Comparison of ENCODE assay signal across 10 cellular contexts in the genomic region with DNA sequence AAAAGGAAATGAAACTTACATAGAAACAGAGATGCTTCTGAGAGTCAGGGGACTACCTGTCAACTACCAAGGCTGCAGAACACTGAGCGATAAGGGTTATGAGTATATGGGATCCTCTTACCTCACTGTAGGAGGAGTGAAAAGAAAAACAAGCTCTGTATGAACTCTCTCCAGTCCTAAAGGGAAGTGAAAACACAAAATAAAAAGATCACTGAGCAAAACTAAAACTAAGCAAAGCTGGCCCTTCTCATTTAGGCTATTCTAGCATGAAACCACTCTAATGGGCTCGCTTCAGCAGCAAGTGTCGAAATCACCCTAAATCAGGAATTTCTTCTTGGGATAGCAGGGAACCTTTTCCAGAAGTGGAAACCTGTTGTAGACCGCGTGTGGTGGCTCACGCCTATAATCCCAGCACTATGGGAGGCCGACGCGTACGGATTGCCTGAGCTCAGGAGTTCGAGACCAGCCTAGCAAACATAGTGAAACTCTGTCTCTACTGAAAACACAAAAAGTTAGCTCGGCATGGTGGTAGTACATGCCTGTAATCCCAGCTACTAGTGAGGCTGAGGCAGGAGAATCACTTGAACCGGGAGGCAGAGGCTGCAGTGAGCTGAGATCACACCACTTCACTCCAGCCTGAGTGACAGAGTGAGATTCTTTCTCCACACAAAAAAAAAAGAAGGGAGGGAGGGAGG. TPM values are rescaled to one million over a fixed set of nuclear protein-coding genes. Genes with fewer than 3 reads are reported as not detected.
DNase-seq lines count a peak whose midpoint lies in the region; ATAC-seq and TF ChIP-seq lines count a peak whose summit lies in the region.
"Had no signal": no experiment of that assay in that cellular context is flagged by ENCODE, and none has a peak within 500 bp of the region (broad histone marks: within the 10 kb centered on the region; RNA-seq: fewer than 3 reads in every experiment).

No MANE protein-coding gene starts in this region.

- DNase-seq in GM06990 (ENCODE audit: extremely low read depth, insufficient read length) (peak; percentile 77), GM19238 (ENCODE audit: insufficient read length, low spot score) (peak; percentile 60), NCI-H2029 (lab: John Stamatoyannopoulos, UW) (no peak), KG1 (lab: John Stamatoyannopoulos, UW) (no peak), cerebellum (ENCODE audit: low spot score) (no peak), NCI-H1105 treated with DMSO at 0.1 percent for 48 hours (lab: John Stamatoyannopoulos, UW) (no peak)
- DNase-seq: amygdala had no signal

- no peak for TF ChIP-seq CTCF in GM06990 (IDR thresholded peaks at IDR 0.05; ENCODE audit: insufficient read depth, low read length, poor library complexity, severe bottlenecking)

- H3K36me3 ChIP-seq in GM06990 (ENCODE audit: control insufficient read depth, insufficient read depth, low read length) = peaks cover 17% of the 10 kb centered on the region

- ATAC-seq in HG02759 (IDR thresholded peaks at IDR 0.05; ENCODE audit: unreplicated experiment) (peak; percentile 94), HG03558 (IDR thresholded peaks at IDR 0.05; ENCODE audit: extremely low read depth, unreplicated experiment) (peak; percentile 99)

- no peaks in the 10 kb centered on the region for H3K27me3 ChIP-seq in GM06990 (replicated peaks; ENCODE audit: control insufficient read depth, insufficient read depth, low read length)

- peak overlapping the region; percentile 48 for H3K4me3 ChIP-seq in GM06990 (replicated peaks; ENCODE audit: low read depth, low read length)
- H3K4me3 ChIP-seq: HAP-1 had no signal

RNA-seq across cellular contexts. Expression of a gene that starts 27.0 kb away (rescaled TPM):
- total RNA-seq in cerebellum = 11.1 TPM

RNA-seq across cellular contexts. Expression of a gene that starts 32.3 kb away (rescaled TPM):
- not detected for total RNA-seq in cerebellum

RNA-seq across cellular contexts. Expression of a gene that starts 48.2 kb away (rescaled TPM):
- total RNA-seq in cerebellum = 30.6 TPM

Comparison
In these comparisons a context has a peak if more than half of its experiments do, and no peak if none do; other contexts are left out.
1. DNase-seq: peak in GM06990 (single experiment) and GM19238 (single experiment); none in NCI-H2029 (single experiment), KG1 (single experiment), cerebellum (single experiment) and NCI-H1105 treated with DMSO at 0.1 percent for 48 hours (single experiment).